Comparison of ENCODE assay signal across 1 cellular context in genomic region chr16:56643080-56643778, GRCh38.
TF ChIP-seq lines count a peak whose summit lies in the region.

No MANE protein-coding gene starts in this region.

TF ChIP-seq in HepG2, 621 proteins besides CTCF, POLR2A, EP300 and RAD21 (continues in another document):
- TF ChIP-seq ZNF138 (CRISPR knock-in tag; IDR thresholded peaks at IDR 0.05; ENCODE audit: low read depth) = no peak
- TF ChIP-seq ZNF20 (CRISPR knock-in tag; IDR thresholded peaks at IDR 0.05) = no peak
- 0 out of 2 replicates have a peak, but pooled peaks have one; percentile 22 for TF ChIP-seq KDM3A (CRISPR knock-in tag; IDR thresholded peaks at IDR 0.05; ENCODE audit: low read depth)
- TF ChIP-seq IRF1 (CRISPR knock-in tag; IDR thresholded peaks at IDR 0.05; ENCODE audit: low read depth) = no peak
- TF ChIP-seq HMGXB4 (CRISPR knock-in tag; IDR thresholded peaks at IDR 0.05; ENCODE audit: borderline replicate concordance in 1 of 2, low read depth in 1 of 2) = peak in 1 of 2 experiments; percentile 52; a peak in 1 of 4 replicates
- TF ChIP-seq HNF4G (IDR thresholded peaks at IDR 0.05; ENCODE audit: borderline replicate concordance, low read depth, low read length) = no peak
- TF ChIP-seq HNF4G (CRISPR knock-in tag; IDR thresholded peaks at IDR 0.05; ENCODE audit: borderline replicate concordance, low read depth) = peak; percentile 21; the same call in 1 of the 2 replicates
- TF ChIP-seq KMT2B (CRISPR knock-in tag; IDR thresholded peaks at IDR 0.05) = no peak
- TF ChIP-seq, protein P1, sequence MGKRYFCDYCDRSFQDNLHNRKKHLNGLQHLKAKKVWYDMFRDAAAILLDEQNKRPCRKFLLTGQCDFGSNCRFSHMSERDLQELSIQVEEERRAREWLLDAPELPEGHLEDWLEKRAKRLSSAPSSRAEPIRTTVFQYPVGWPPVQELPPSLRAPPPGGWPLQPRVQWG (CRISPR knock-in tag; IDR thresholded peaks at IDR 0.05; ENCODE audit: borderline replicate concordance, low read depth) = no peak
- no peak for TF ChIP-seq NFE2 (CRISPR knock-in tag; IDR thresholded peaks at IDR 0.05)
- TF ChIP-seq ZBTB38 (CRISPR knock-in tag; IDR thresholded peaks at IDR 0.05) = peak; percentile 73
- TF ChIP-seq ZEB1 (IDR thresholded peaks at IDR 0.05; ENCODE audit: insufficient replicate concordance, low read depth) = no peak
- TF ChIP-seq ZNF792 (CRISPR knock-in tag; IDR thresholded peaks at IDR 0.05) = peak; percentile 57
- TF ChIP-seq MEIS2 (CRISPR knock-in tag; IDR thresholded peaks at IDR 0.05) = 0 out of 2 replicates have a peak, but pooled peaks have one; percentile 24
- peak; percentile 44; the same call in 1 of the 2 replicates for TF ChIP-seq PATZ1 (CRISPR knock-in tag; IDR thresholded peaks at IDR 0.05)
- TF ChIP-seq ZNF557 (CRISPR knock-in tag; IDR thresholded peaks at IDR 0.05) = 0 out of 2 replicates have a peak, but pooled peaks have one; percentile 38
- TF ChIP-seq ZNF292 (CRISPR knock-in tag; IDR thresholded peaks at IDR 0.05; ENCODE audit: borderline replicate concordance, low read depth) = peak; percentile 69; the same call in 1 of the 2 replicates
- TF ChIP-seq FLYWCH1 (CRISPR knock-in tag; IDR thresholded peaks at IDR 0.05) = 0 out of 2 replicates have a peak, but pooled peaks have one; percentile 34
- TF ChIP-seq SOX13 (IDR thresholded peaks at IDR 0.05) = no peak
- TF ChIP-seq SOX13 (CRISPR knock-in tag; conservative IDR thresholded peaks at IDR 0.05 in 1 of 2, IDR thresholded peaks at IDR 0.05 in 1 of 2) = no peak
- TF ChIP-seq, protein P2, sequence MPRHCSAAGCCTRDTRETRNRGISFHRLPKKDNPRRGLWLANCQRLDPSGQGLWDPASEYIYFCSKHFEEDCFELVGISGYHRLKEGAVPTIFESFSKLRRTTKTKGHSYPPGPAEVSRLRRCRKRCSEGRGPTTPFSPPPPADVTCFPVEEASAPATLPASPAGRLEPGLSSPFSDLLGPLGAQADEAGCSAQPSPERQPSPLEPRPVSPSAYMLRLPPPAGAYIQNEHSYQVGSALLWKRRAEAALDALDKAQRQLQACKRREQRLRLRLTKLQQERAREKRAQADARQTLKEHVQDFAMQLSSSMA (CRISPR knock-in tag; IDR thresholded peaks at IDR 0.05) = peak; percentile 90; the same call in 1 of the 2 replicates
- TF ChIP-seq BORCS8-MEF2B (CRISPR knock-in tag; IDR thresholded peaks at IDR 0.05) = peak; percentile 67; the same call in 1 of the 2 replicates
- TF ChIP-seq ZNF709 (CRISPR knock-in tag; IDR thresholded peaks at IDR 0.05) = peak; percentile 63
- TF ChIP-seq, protein P3, sequence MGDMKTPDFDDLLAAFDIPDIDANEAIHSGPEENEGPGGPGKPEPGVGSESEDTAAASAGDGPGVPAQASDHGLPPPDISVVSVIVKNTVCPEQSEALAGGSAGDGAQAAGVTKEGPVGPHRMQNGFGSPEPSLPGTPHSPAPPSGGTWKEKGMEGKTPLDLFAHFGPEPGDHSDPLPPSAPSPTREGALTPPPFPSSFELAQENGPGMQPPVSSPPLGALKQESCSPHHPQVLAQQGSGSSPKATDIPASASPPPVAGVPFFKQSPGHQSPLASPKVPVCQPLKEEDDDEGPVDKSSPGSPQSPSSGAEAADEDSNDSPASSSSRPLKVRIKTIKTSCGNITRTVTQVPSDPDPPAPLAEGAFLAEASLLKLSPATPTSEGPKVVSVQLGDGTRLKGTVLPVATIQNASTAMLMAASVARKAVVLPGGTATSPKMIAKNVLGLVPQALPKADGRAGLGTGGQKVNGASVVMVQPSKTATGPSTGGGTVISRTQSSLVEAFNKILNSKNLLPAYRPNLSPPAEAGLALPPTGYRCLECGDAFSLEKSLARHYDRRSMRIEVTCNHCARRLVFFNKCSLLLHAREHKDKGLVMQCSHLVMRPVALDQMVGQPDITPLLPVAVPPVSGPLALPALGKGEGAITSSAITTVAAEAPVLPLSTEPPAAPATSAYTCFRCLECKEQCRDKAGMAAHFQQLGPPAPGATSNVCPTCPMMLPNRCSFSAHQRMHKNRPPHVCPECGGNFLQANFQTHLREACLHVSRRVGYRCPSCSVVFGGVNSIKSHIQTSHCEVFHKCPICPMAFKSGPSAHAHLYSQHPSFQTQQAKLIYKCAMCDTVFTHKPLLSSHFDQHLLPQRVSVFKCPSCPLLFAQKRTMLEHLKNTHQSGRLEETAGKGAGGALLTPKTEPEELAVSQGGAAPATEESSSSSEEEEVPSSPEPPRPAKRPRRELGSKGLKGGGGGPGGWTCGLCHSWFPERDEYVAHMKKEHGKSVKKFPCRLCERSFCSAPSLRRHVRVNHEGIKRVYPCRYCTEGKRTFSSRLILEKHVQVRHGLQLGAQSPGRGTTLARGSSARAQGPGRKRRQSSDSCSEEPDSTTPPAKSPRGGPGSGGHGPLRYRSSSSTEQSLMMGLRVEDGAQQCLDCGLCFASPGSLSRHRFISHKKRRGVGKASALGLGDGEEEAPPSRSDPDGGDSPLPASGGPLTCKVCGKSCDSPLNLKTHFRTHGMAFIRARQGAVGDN (CRISPR knock-in tag; IDR thresholded peaks at IDR 0.05) = peak; percentile 96
- TF ChIP-seq ZFP1 (CRISPR knock-in tag; IDR thresholded peaks at IDR 0.05) = no peak
- no peak; the same call in 1 of the 2 replicates for TF ChIP-seq E2F2 (CRISPR knock-in tag; IDR thresholded peaks at IDR 0.05; ENCODE audit: borderline replicate concordance)
- TF ChIP-seq CC2D1A (CRISPR knock-in tag; IDR thresholded peaks at IDR 0.05) = 0 out of 2 replicates have a peak, but pooled peaks have one; percentile 3
- peak; percentile 58; the same call in 1 of the 2 replicates for TF ChIP-seq HOXA9 (CRISPR knock-in tag; IDR thresholded peaks at IDR 0.05; ENCODE audit: borderline replicate concordance)
- peak; percentile 44; the same call in 1 of the 2 replicates for TF ChIP-seq ZNF230 (CRISPR knock-in tag; IDR thresholded peaks at IDR 0.05)
- TF ChIP-seq, protein P4, sequence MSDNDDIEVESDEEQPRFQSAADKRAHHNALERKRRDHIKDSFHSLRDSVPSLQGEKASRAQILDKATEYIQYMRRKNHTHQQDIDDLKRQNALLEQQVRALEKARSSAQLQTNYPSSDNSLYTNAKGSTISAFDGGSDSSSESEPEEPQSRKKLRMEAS (IDR thresholded peaks at IDR 0.05) = peak; percentile 69; the same call in 1 of the 2 replicates
- TF ChIP-seq STAG1 (CRISPR knock-in tag; IDR thresholded peaks at IDR 0.05) = peak; percentile 46
- TF ChIP-seq POGZ (CRISPR knock-in tag; IDR thresholded peaks at IDR 0.05) = peak; percentile 28; the same call in 1 of the 2 replicates
- peak; percentile 88 for TF ChIP-seq HNRNPLL (IDR thresholded peaks at IDR 0.05; ENCODE audit: low read depth, low read length, poor library complexity, severe bottlenecking)
- peak; percentile 45; the same call in 1 of the 2 replicates for TF ChIP-seq ZNF564 (CRISPR knock-in tag; IDR thresholded peaks at IDR 0.05)
- TF ChIP-seq, protein P5, sequence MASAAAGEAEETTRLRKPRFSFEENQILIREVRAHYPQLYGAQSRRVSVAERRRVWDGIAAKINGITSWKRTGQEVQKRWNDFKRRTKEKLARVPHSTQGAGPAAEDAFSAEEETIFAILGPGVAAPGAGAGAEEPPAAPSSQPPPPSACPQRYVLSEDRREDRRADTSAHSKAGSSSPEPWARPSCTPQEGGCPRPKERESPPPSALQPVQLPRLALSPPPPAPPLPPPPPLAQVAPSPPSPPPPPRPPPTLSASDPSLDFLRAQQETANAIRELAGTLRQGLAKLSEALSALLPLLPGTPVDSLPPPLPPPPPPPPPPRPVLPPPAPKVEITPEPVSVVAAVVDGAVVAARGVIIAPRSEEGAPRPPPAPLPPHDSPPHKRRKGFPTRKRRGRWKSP (CRISPR knock-in tag; IDR thresholded peaks at IDR 0.05) = peak; percentile 54; the same call in 1 of the 2 replicates
- TF ChIP-seq TFDP2 (CRISPR knock-in tag; IDR thresholded peaks at IDR 0.05) = peak; percentile 40; the same call in 1 of the 2 replicates
- TF ChIP-seq ZNF790 (CRISPR knock-in tag; IDR thresholded peaks at IDR 0.05; ENCODE audit: borderline replicate concordance) = no peak
- no peak for TF ChIP-seq KDM5A (IDR thresholded peaks at IDR 0.05; ENCODE audit: borderline replicate concordance, low read length)
- peak; percentile 67; the same call in 1 of the 2 replicates for TF ChIP-seq ZNF274 (CRISPR knock-in tag; IDR thresholded peaks at IDR 0.05)
- no peak for TF ChIP-seq ZNF546 (CRISPR knock-in tag; conservative IDR thresholded peaks at IDR 0.05)
- TF ChIP-seq, protein P6, sequence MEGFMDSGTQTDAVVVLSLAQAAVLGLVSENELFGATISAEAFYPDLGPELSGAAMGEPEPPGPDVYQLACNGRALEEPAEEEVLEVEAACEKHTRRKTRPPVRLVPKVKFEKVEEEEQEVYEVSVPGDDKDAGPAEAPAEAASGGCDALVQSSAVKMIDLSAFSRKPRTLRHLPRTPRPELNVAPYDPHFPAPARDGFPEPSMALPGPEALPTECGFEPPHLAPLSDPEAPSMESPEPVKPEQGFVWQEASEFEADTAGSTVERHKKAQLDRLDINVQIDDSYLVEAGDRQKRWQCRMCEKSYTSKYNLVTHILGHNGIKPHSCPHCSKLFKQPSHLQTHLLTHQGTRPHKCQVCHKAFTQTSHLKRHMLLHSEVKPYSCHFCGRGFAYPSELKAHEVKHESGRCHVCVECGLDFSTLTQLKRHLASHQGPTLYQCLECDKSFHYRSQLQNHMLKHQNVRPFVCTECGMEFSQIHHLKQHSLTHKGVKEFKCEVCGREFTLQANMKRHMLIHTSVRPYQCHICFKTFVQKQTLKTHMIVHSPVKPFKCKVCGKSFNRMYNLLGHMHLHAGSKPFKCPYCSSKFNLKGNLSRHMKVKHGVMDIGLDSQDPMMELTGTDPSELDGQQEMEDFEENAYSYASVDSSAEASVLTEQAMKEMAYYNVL (CRISPR knock-in tag; IDR thresholded peaks at IDR 0.05; ENCODE audit: borderline replicate concordance) = peak; percentile 64
- TF ChIP-seq SMAD1 (CRISPR knock-in tag; IDR thresholded peaks at IDR 0.05; ENCODE audit: borderline replicate concordance, low read depth) = 0 out of 2 replicates have a peak, but pooled peaks have one; percentile 63
- TF ChIP-seq TBL1XR1 (IDR thresholded peaks at IDR 0.05; ENCODE audit: borderline replicate concordance, low read length, partially characterized antibody) = no peak
